8 cellular contexts compared by ENCODE assay signal in genomic region chr1:31154000-31154631, GRCh38.
DNase-seq lines count a peak whose midpoint lies in the region; ATAC-seq, FAIRE-seq and TF ChIP-seq lines count a peak whose summit lies in the region.

No MANE protein-coding gene starts in this region.

- H3K27ac Mint-ChIP-seq in astrocyte (ENCODE audit: unreplicated experiment), result peak overlapping the region; percentile 92

- H3K9ac ChIP-seq in astrocyte (ENCODE audit: low read length), result peak overlapping the region; percentile 87
- no peak overlapping the region for H3K9ac ChIP-seq in liver (ENCODE audit: low read depth in 1 of 2, low read length in 2 of 2)

- H3K79me2 ChIP-seq in astrocyte (ENCODE audit: insufficient read depth, low read length), result no peaks in the 10 kb centered on the region

- no peak for TF ChIP-seq RAD21 in liver (IDR thresholded peaks at IDR 0.05)

- peaks cover 9% of the 10 kb centered on the region for H3K4me1 Mint-ChIP-seq in activated T-cell treated with anti-CD3 and anti-CD28 coated beads, Interleukin-2, amount 50 U/mL, for 4 hours (ENCODE audit: low read depth)
- H3K4me1 Mint-ChIP-seq in astrocyte (ENCODE audit: low read depth, unreplicated experiment), result peaks cover 2% of the 10 kb centered on the region

- no peaks in the 10 kb centered on the region for H4K20me1 ChIP-seq in astrocyte (ENCODE audit: insufficient read depth, low read length)

- no peak for FAIRE-seq in astrocyte (lab: Jason Lieb, UNC)

- peaks cover 11% of the 10 kb centered on the region for H3K4me1 ChIP-seq in astrocyte (ENCODE audit: insufficient read depth, low read length)
- peaks cover 0 to 5% (median 2%) of the 10 kb centered on the region in 4 donors for H3K4me1 ChIP-seq in liver (ENCODE audit: control insufficient read depth in 4 of 4, insufficient read depth in 4 of 4, low read length in 3 of 4)
- peaks cover 0 to 10% (median 0%) of the 10 kb centered on the region in 4 donors for H3K4me1 ChIP-seq in tibial nerve

- H3K9me3 Mint-ChIP-seq in activated T-cell treated with anti-CD3 and anti-CD28 coated beads, Interleukin-2, amount 50 U/mL, for 4 hours, result no peaks in the 10 kb centered on the region
- H3K9me3 Mint-ChIP-seq in astrocyte (ENCODE audit: unreplicated experiment), result no peaks in the 10 kb centered on the region

- H3K9me3 ChIP-seq in astrocyte (ENCODE audit: insufficient read depth, low read depth, low read length), result no peaks in the 10 kb centered on the region
- no peaks in the 10 kb centered on the region for H3K9me3 ChIP-seq in liver (ENCODE audit: control insufficient read depth in 4 of 4, low read length in 3 of 4)
- no peaks in the 10 kb centered on the region for H3K9me3 ChIP-seq in tibial nerve

- WGBS in liver, result 90% methylated on average over 19 of the region's 19 CpGs
- WGBS in tibial nerve, 2 donors, result 86 to 88% methylated on average over 19 of the region's 19 CpGs

- TF ChIP-seq CTCF in astrocyte (IDR thresholded peaks at IDR 0.05; ENCODE audit: insufficient read depth, low read depth, low read length) (no peak), liver (IDR thresholded peaks at IDR 0.05; ENCODE audit: low read depth, low read length, missing input control) (no peak), tibial nerve (IDR thresholded peaks at IDR 0.05) (no peak)

- H3K36me3 ChIP-seq in astrocyte (ENCODE audit: insufficient read depth, low read length) (no peaks in the 10 kb centered on the region), liver (ENCODE audit: control insufficient read depth in 4 of 4, insufficient read depth in 3 of 4, low read depth in 1 of 4, low read length in 3 of 4) (no peaks in the 10 kb centered on the region), tibial nerve (no peaks in the 10 kb centered on the region)

- no peak for DNase-seq in activated T-cell treated with anti-CD3 and anti-CD28 coated beads, Interleukin-2, amount 50 U/mL, for 4 hours
- DNase-seq in activated T-cell treated with anti-CD3 and anti-CD28 coated beads, Interleukin-2, amount 50 U/mL, for 1 hour, result no peak
- DNase-seq in astrocyte (ENCODE audit: low read depth) (no peak), tibial nerve (ENCODE audit: low spot score in 2 of 2) (no peak), NCI-H524 treated with DMSO at 0.1 percent for 48 hours (lab: John Stamatoyannopoulos, UW) (no peak), inferior parietal cortex (ENCODE audit: extremely low spot score) (no peak)

- no peaks in the 10 kb centered on the region for H3K36me3 Mint-ChIP-seq in activated T-cell treated with anti-CD3 and anti-CD28 coated beads, Interleukin-2, amount 50 U/mL, for 4 hours (ENCODE audit: insufficient read depth)
- H3K36me3 Mint-ChIP-seq in astrocyte (ENCODE audit: low read depth, unreplicated experiment), result peaks cover 3% of the 10 kb centered on the region

- H3K27me3 ChIP-seq in astrocyte (ENCODE audit: insufficient read depth, low read length) (no peaks in the 10 kb centered on the region), liver (ENCODE audit: control insufficient read depth in 4 of 4, insufficient read depth in 4 of 4, low read length in 3 of 4) (no peaks in the 10 kb centered on the region), tibial nerve (no peaks in the 10 kb centered on the region)

- peak overlapping the region; percentile 72 for H3K4me3 Mint-ChIP-seq in activated T-cell treated with anti-CD3 and anti-CD28 coated beads, Interleukin-2, amount 50 U/mL, for 4 hours
- peak overlapping the region; percentile 79 for H3K4me3 Mint-ChIP-seq in astrocyte (ENCODE audit: unreplicated experiment)

- H3K4me2 ChIP-seq in astrocyte (ENCODE audit: low read length), result peak overlapping the region; percentile 89

- H3K4me3 ChIP-seq in astrocyte (ENCODE audit: insufficient read depth, low read depth, low read length), result peak overlapping the region; percentile 62
- H3K4me3 ChIP-seq in liver (ENCODE audit: low read depth in 1 of 3, low read length in 3 of 3), result peak overlapping the region in 2 of 3 donors; percentile 56 to 85
- H3K4me3 ChIP-seq in tibial nerve, result peak overlapping the region in 3 of 4 donors; percentile 39 to 86 (median 69)

- H2AFZ ChIP-seq in astrocyte (ENCODE audit: low read depth, low read length), result peak overlapping the region; percentile 93

- peak overlapping the region; percentile 84 for H3K27ac ChIP-seq in astrocyte (ENCODE audit: low read depth, low read length)
- H3K27ac ChIP-seq in liver (ENCODE audit: low read depth in 1 of 2, low read length in 2 of 2), result no peak overlapping the region
- peak overlapping the region; percentile 78 to 94 (median 90) for H3K27ac ChIP-seq in tibial nerve

- H3K27me3 Mint-ChIP-seq in activated T-cell treated with anti-CD3 and anti-CD28 coated beads, Interleukin-2, amount 50 U/mL, for 4 hours (ENCODE audit: low read depth), result no peaks in the 10 kb centered on the region
- H3K27me3 Mint-ChIP-seq in astrocyte (ENCODE audit: low read depth, unreplicated experiment), result no peaks in the 10 kb centered on the region

- no peak for TF ChIP-seq EP300 in tibial nerve (IDR thresholded peaks at IDR 0.05)

- ATAC-seq in activated T-cell treated with anti-CD3 and anti-CD28 coated beads, Interleukin-2, amount 50 U/mL, for 4 hours, result no peak
- no peak for ATAC-seq in HG02571 (IDR thresholded peaks at IDR 0.05; ENCODE audit: unreplicated experiment)

- TF ChIP-seq POLR2A in tibial nerve (IDR thresholded peaks at IDR 0.05), result no peak

TF ChIP-seq in liver, 16 proteins besides CTCF, POLR2A, EP300 and RAD21:
- TF ChIP-seq HNF4A (conservative IDR thresholded peaks at IDR 0.05) (no peak), HNF4G (IDR thresholded peaks at IDR 0.05) (no peak), NR2F2 (IDR thresholded peaks at IDR 0.05) (no peak)
- TF ChIP-seq, protein P1, sequence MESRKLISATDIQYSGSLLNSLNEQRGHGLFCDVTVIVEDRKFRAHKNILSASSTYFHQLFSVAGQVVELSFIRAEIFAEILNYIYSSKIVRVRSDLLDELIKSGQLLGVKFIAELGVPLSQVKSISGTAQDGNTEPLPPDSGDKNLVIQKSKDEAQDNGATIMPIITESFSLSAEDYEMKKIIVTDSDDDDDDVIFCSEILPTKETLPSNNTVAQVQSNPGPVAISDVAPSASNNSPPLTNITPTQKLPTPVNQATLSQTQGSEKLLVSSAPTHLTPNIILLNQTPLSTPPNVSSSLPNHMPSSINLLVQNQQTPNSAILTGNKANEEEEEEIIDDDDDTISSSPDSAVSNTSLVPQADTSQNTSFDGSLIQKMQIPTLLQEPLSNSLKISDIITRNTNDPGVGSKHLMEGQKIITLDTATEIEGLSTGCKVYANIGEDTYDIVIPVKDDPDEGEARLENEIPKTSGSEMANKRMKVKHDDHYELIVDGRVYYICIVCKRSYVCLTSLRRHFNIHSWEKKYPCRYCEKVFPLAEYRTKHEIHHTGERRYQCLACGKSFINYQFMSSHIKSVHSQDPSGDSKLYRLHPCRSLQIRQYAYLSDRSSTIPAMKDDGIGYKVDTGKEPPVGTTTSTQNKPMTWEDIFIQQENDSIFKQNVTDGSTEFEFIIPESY (IDR thresholded peaks at IDR 0.05), result no peak

Comparison
In these comparisons a context has a peak if more than half of its experiments do, and no peak if none do; other contexts are left out.
1. H3K27ac ChIP-seq: peak in astrocyte (single experiment) and tibial nerve (4 of 4); none in liver (0 of 2).
2. Peak in every context shown above with its lines, with median percentiles within 50 percentile points of each other: H3K4me3 ChIP-seq.